ENCODE assay signal across 8 cellular contexts in genomic region chr1:89719502-89720306, GRCh38.
DNase-seq lines count a peak whose midpoint lies in the region; ATAC-seq and TF ChIP-seq lines count a peak whose summit lies in the region.

No MANE protein-coding gene starts in this region.

- H3K27me3 ChIP-seq in foreskin keratinocyte: no peaks in the 10 kb centered on the region
- no peaks in the 10 kb centered on the region for H3K27me3 ChIP-seq in ascending aorta

- no peaks in the 10 kb centered on the region for H3K36me3 ChIP-seq in ascending aorta

- H3K9me3 ChIP-seq in ascending aorta: no peaks in the 10 kb centered on the region

- in situ Hi-C loops in G401 (cut with HindIII; ENCODE audit: low sequenced_read_pairs): no loop called here

- TF ChIP-seq CTCF in foreskin keratinocyte (conservative IDR thresholded peaks at IDR 0.05) (no peak), ascending aorta (IDR thresholded peaks at IDR 0.05) (no peak)

- no peak overlapping the region for H3K4me3 ChIP-seq in ascending aorta

- H3K27ac ChIP-seq in foreskin keratinocyte (peak overlapping the region; percentile 30), ascending aorta (no peak overlapping the region)

- H3K4me1 ChIP-seq in foreskin keratinocyte (peaks cover 30% of the 10 kb centered on the region), ascending aorta (peaks cover 0 to 2% of the 10 kb centered on the region in 2 donors)

- intact Hi-C loops in ascending aorta (cut with DNase I): no loop called here

- peak; percentile 8 for DNase-seq in G401 (ENCODE audit: low spot score)
- peak; percentile 86 for DNase-seq in SIG-M5 treated with dmso at 0.1 percent for 504 hours (lab: John Stamatoyannopoulos, UW; ENCODE audit: unreplicated experiment)
- no peak for DNase-seq in foreskin keratinocyte
- DNase-seq in effector CD4-positive, alpha-beta T cell: no peak
- no peak for DNase-seq in GOT3 (lab: John Stamatoyannopoulos, UW)
- no peak for DNase-seq in ascending aorta (ENCODE audit: low spot score in 2 of 2)

- peak; percentile 89 for ATAC-seq in GM19463 (IDR thresholded peaks at IDR 0.05; ENCODE audit: unreplicated experiment)
- peak; percentile 84 for ATAC-seq in HG03442 (IDR thresholded peaks at IDR 0.05; ENCODE audit: unreplicated experiment)
- peak; percentile 48 for ATAC-seq in foreskin keratinocyte

Comparison
In these comparisons a context has a peak if more than half of its experiments do, and no peak if none do; other contexts are left out.
1. DNase-seq: peak in G401 (single experiment) and SIG-M5 treated with dmso at 0.1 percent for 504 hours (single experiment); none in foreskin keratinocyte (0 of 2), effector CD4-positive, alpha-beta T cell (single experiment), GOT3 (single experiment) and ascending aorta (0 of 2).
2. Peak in every context shown above with its lines, with median percentiles within 50 percentile points of each other: ATAC-seq.